In genomic region chrX:119236599-119237525, GRCh38 we compare ENCODE assay signal across 8 cellular contexts. TPM values are rescaled to one million over a fixed set of nuclear protein-coding genes. Genes with fewer than 3 reads are reported as not detected.
DNase-seq lines count a peak whose midpoint lies in the region; ATAC-seq and TF ChIP-seq lines count a peak whose summit lies in the region.

No MANE protein-coding gene starts in this region.

- H3K27ac Mint-ChIP-seq in activated naive CD8-positive, alpha-beta T cell treated with anti-CD3 and anti-CD28 coated beads for 36 hours: peak overlapping the region; percentile 79

- H3K4me3 ChIP-seq in heart right ventricle: peak overlapping the region; percentile 58 to 85 (median 74)

- no peak for TF ChIP-seq CTCF in heart right ventricle (IDR thresholded peaks at IDR 0.05)

- intact Hi-C loops in heart right ventricle (cut with DNase I): no loop called here
- intact Hi-C loops in posterior cingulate gyrus (cut with DNase I): no loop called here

- H3K27me3 ChIP-seq in heart right ventricle: peaks cover 0 to 34% (median 0%) of the 10 kb centered on the region in 7 donors

- 0 to 1% methylated on average over 38 to 46 of the region's 61 CpGs for WGBS in heart right ventricle, 2 donors

- peaks cover 18% of the 10 kb centered on the region for H3K36me3 Mint-ChIP-seq in activated naive CD8-positive, alpha-beta T cell treated with anti-CD3 and anti-CD28 coated beads for 36 hours

- peaks cover 3% of the 10 kb centered on the region for H3K27me3 Mint-ChIP-seq in activated naive CD8-positive, alpha-beta T cell treated with anti-CD3 and anti-CD28 coated beads for 36 hours

- peak; percentile 8 for ATAC-seq in HG03064 (IDR thresholded peaks at IDR 0.05; ENCODE audit: low read depth, unreplicated experiment)
- peak; percentile 44 to 75 (median 52) for ATAC-seq in heart right ventricle

- peaks cover 31% of the 10 kb centered on the region for H3K4me1 Mint-ChIP-seq in activated naive CD8-positive, alpha-beta T cell treated with anti-CD3 and anti-CD28 coated beads for 36 hours

- H3K9me3 Mint-ChIP-seq in activated naive CD8-positive, alpha-beta T cell treated with anti-CD3 and anti-CD28 coated beads for 36 hours: no peaks in the 10 kb centered on the region

- no peaks in the 10 kb centered on the region for H3K9me3 ChIP-seq in heart right ventricle

- peak overlapping the region; percentile 88 for H3K4me3 Mint-ChIP-seq in activated naive CD8-positive, alpha-beta T cell treated with anti-CD3 and anti-CD28 coated beads for 36 hours

- DNase-seq in NCI-H2107 treated with DMSO at 0.1 percent for 48 hours (lab: John Stamatoyannopoulos, UW; ENCODE audit: unreplicated experiment): peak; percentile 44
- no peak for DNase-seq in NCI-H2107 (lab: John Stamatoyannopoulos, UW)
- DNase-seq in RKO (ENCODE audit: low spot score): peak; percentile 71
- DNase-seq in activated naive CD8-positive, alpha-beta T cell treated with anti-CD3 and anti-CD28 coated beads for 36 hours: peak; percentile 30
- DNase-seq in heart right ventricle: peak; percentile 5 to 25
- DNase-seq in posterior cingulate gyrus: peak in 9 of 10 donors; percentile 16 to 80 (median 31)
- no peak for DNase-seq in middle frontal gyrus (ENCODE audit: extremely low spot score, low spot score)

- peaks cover 0 to 23% (median 0%) of the 10 kb centered on the region in 9 donors for H3K4me1 ChIP-seq in heart right ventricle

- H3K36me3 ChIP-seq in heart right ventricle: peaks cover 0 to 16% (median 0%) of the 10 kb centered on the region in 9 donors

- H3K27ac ChIP-seq in heart right ventricle: peak overlapping the region; percentile 54 to 91 (median 81)

RNA-seq across cellular contexts. Expression of gene PGRMC1, which starts 0.8 kb away (rescaled TPM):
- total RNA-seq in activated naive CD8-positive, alpha-beta T cell treated with anti-CD3 and anti-CD28 coated beads for 36 hours: 10 to 100 TPM; 48.2 to 49.3 TPM
- total RNA-seq in heart right ventricle: 10 to 100 TPM; 11.5 to 22.8 (median 14.3) TPM
- 10 to 100 TPM; 28.4 to 33.1 TPM for polyA plus RNA-seq in heart right ventricle

Comparison
In these comparisons a context has a peak if more than half of its experiments do, and no peak if none do; other contexts are left out.
1. DNase-seq: peak in NCI-H2107 treated with DMSO at 0.1 percent for 48 hours (single experiment), RKO (single experiment), activated naive CD8-positive, alpha-beta T cell treated with anti-CD3 and anti-CD28 coated beads for 36 hours (single experiment), heart right ventricle (2 of 2) and posterior cingulate gyrus (9 of 10); none in NCI-H2107 (single experiment) and middle frontal gyrus (single experiment).